21 cellular contexts compared by ENCODE assay signal in the genomic region with DNA sequence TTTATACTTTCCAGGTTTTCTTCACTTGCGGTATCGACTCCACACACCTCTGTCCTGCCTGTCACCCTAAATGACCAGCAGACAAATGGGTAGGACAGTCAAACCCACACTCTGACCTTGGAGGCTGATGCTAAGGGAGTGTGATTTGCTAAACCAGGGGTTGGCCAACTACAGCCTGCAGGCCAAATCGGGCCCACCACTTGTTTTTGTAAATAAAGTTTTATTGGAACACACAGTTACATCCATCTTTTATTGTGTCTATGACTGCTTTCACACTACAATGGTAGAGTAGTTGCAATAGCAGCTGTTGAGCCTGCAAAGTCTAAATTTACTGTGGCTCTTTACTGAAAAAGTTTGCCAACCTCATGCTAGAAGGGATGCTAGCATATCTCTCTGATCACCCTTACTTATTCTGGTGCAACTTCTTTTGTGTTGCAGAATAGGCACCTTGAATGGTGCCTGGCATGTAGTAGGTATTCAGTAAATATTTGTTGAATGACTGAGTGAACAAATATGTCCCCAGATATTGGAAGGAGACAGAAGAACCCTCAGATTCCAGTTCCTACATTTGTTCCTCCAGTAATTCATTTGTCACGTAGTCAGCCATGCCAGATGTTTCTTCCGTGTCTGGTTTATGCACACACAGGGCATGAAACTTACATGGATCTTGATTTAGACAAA.
"Had no signal": no experiment of that assay in that cellular context is flagged by ENCODE, and none has a peak within 500 bp of the region (broad histone marks: within the 10 kb centered on the region; RNA-seq: fewer than 3 reads in every experiment).

No MANE protein-coding gene starts in this region.

- H3K4me3 Mint-ChIP-seq: activated CD4-positive, alpha-beta T cell treated with anti-CD3 and anti-CD28 coated beads, Interleukin-2, amount 10 ng/mL, durations not matched to agents 7 days and 5 days; activated CD8-positive, alpha-beta T cell treated with anti-CD3 and anti-CD28 coated beads for 36 hours; activated naive CD8-positive, alpha-beta T cell; activated T-helper 1 cell treated with anti-CD3 and anti-CD28 coated beads, Interleukin-12 subunit alpha, Interleukin-12 subunit beta, Interleukin-2, Interleukin-4 antibody, amounts not matched to agents 30 ng/mL and 10 ng/mL and 1 ng/mL, durations not matched to agents 14 hours and 24 hours and 36 hours; endodermal cell; natural killer cell treated with Interleukin-12 subunit alpha and Interleukin-12 subunit beta and Interleukin-15 and Interleukin-18, amount 100 ng/mL, for 72 hours; T-cell; T-helper 2 cell treated with Interferon-gamma antibody and Interleukin-4, amounts not matched to agents 5 μg/mL and 100 μg/mL, for 36 hours had no signal

- H3K27ac ChIP-seq: cardiac muscle cell, heart left ventricle, WERI-Rb-1 had no signal

- H3K9me3 Mint-ChIP-seq: activated CD4-positive, alpha-beta T cell treated with anti-CD3 and anti-CD28 coated beads, Interleukin-2, amount 10 ng/mL, durations not matched to agents 7 days and 5 days; activated CD8-positive, alpha-beta T cell treated with anti-CD3 and anti-CD28 coated beads for 36 hours; activated T-helper 1 cell treated with anti-CD3 and anti-CD28 coated beads, Interleukin-12 subunit alpha, Interleukin-12 subunit beta, Interleukin-2, Interleukin-4 antibody, amounts not matched to agents 30 ng/mL and 10 ng/mL and 1 ng/mL, durations not matched to agents 14 hours and 24 hours and 36 hours; endodermal cell; natural killer cell treated with Interleukin-12 subunit alpha and Interleukin-12 subunit beta and Interleukin-15 and Interleukin-18, amount 100 ng/mL, for 72 hours; T-cell; T-helper 2 cell treated with Interferon-gamma antibody and Interleukin-4, amounts not matched to agents 5 μg/mL and 100 μg/mL, for 36 hours had no signal

- FAIRE-seq: islet of Langerhans, small intestine, TTC549 had no signal

- H3K4me3 ChIP-seq: cardiac muscle cell, heart left ventricle had no signal

- H3K27ac Mint-ChIP-seq: activated CD4-positive, alpha-beta T cell treated with anti-CD3 and anti-CD28 coated beads, Interleukin-2, amount 10 ng/mL, durations not matched to agents 7 days and 5 days; activated CD8-positive, alpha-beta T cell treated with anti-CD3 and anti-CD28 coated beads for 36 hours; activated naive CD8-positive, alpha-beta T cell; activated T-helper 1 cell treated with anti-CD3 and anti-CD28 coated beads, Interleukin-12 subunit alpha, Interleukin-12 subunit beta, Interleukin-2, Interleukin-4 antibody, amounts not matched to agents 30 ng/mL and 10 ng/mL and 1 ng/mL, durations not matched to agents 14 hours and 24 hours and 36 hours; endodermal cell; natural killer cell treated with Interleukin-12 subunit alpha and Interleukin-12 subunit beta and Interleukin-15 and Interleukin-18, amount 100 ng/mL, for 72 hours; T-cell; T-helper 2 cell treated with Interferon-gamma antibody and Interleukin-4, amounts not matched to agents 5 μg/mL and 100 μg/mL, for 36 hours had no signal

- DNase-seq: activated CD4-positive, alpha-beta T cell treated with anti-CD3 and anti-CD28 coated beads, Interleukin-2, amount 10 ng/mL, durations not matched to agents 7 days and 5 days; activated CD4-positive, CD25-positive, alpha-beta regulatory T cell treated with anti-CD3 and anti-CD28 coated beads, Interleukin-2, amount 50 U/mL, for 72 hours; activated CD8-positive, alpha-beta T cell treated with anti-CD3 and anti-CD28 coated beads for 36 hours; activated gamma-delta T cell treated with Interleukin-2 at 50 U/mL for 16 hours; cortex of kidney; endodermal cell; heart left ventricle; left ventricle myocardium superior; small intestine; stimulated activated CD4-positive, alpha-beta T cell treated with anti-CD3 and anti-CD28 coated beads, Interleukin-2, amount 100 ng/mL, for 24 hours; stimulated activated naive CD4-positive, alpha-beta T cell treated with Interleukin-2 at 50 U/mL for 16 hours; T-cell; WERI-Rb-1 had no signal

- H3K36me3 Mint-ChIP-seq: natural killer cell treated with Interleukin-12 subunit alpha and Interleukin-12 subunit beta and Interleukin-15 and Interleukin-18, amount 100 ng/mL, for 72 hours had no signal

- ATAC-seq: activated CD8-positive, alpha-beta T cell treated with anti-CD3 and anti-CD28 coated beads for 36 hours; heart left ventricle; left ventricle myocardium superior; natural killer cell treated with Interleukin-12 subunit alpha and Interleukin-12 subunit beta and Interleukin-15 and Interleukin-18, amount 100 ng/mL, for 72 hours; sciatic nerve; T-cell had no signal

- H3K4me1 Mint-ChIP-seq: activated CD4-positive, alpha-beta T cell treated with anti-CD3 and anti-CD28 coated beads, Interleukin-2, amount 10 ng/mL, durations not matched to agents 7 days and 5 days; endodermal cell had no signal

- H3K27me3 ChIP-seq: cardiac muscle cell, heart left ventricle had no signal

- H3K27me3 Mint-ChIP-seq: activated CD4-positive, alpha-beta T cell treated with anti-CD3 and anti-CD28 coated beads, Interleukin-2, amount 10 ng/mL, durations not matched to agents 7 days and 5 days; activated CD8-positive, alpha-beta T cell treated with anti-CD3 and anti-CD28 coated beads for 36 hours; activated naive CD8-positive, alpha-beta T cell; T-cell had no signal

- H3K9me3 ChIP-seq: heart left ventricle had no signal
